In genomic region chr2:38394903-38395341, GRCh38 we compare ENCODE assay signal across 9 cellular contexts.
DNase-seq lines count a peak whose midpoint lies in the region; ATAC-seq and TF ChIP-seq lines count a peak whose summit lies in the region.
"Had no signal": no experiment of that assay in that cellular context is flagged by ENCODE, and none has a peak within 500 bp of the region (broad histone marks: within the 10 kb centered on the region; RNA-seq: fewer than 3 reads in every experiment).

No MANE protein-coding gene starts in this region.

- peaks cover 7% of the 10 kb centered on the region for H3K27me3 ChIP-seq in DND-41 (ENCODE audit: insufficient read depth, low read length, poor library complexity)

- H3K4me3 ChIP-seq in DND-41 (ENCODE audit: low read depth in 1 of 2, low read length in 2 of 2), result no peak overlapping the region

- ATAC-seq in DND-41 (ENCODE audit: insufficient read depth, low read depth) (0 out of 3 replicates have a peak, but pooled peaks have one; percentile 19), HG03280 (IDR thresholded peaks at IDR 0.05; ENCODE audit: unreplicated experiment) (peak; percentile 48), HG03045 (IDR thresholded peaks at IDR 0.05; ENCODE audit: unreplicated experiment) (no peak), GM18511 (IDR thresholded peaks at IDR 0.05; ENCODE audit: unreplicated experiment) (no peak)

- no peak overlapping the region for H2AFZ ChIP-seq in DND-41 (ENCODE audit: low read depth, low read length)

- no peak for TF ChIP-seq CTCF in DND-41 (IDR thresholded peaks at IDR 0.05; ENCODE audit: borderline replicate concordance, extremely low read depth, low read length, poor library complexity, severe bottlenecking)

- DNase-seq in DND-41 (no peak), SW480 (ENCODE audit: low spot score) (peak; percentile 96), islet precursor cell (peak; percentile 66), cortex of kidney (lab: John Stamatoyannopoulos, UW) (no peak), anterior cingulate cortex (lab: John Stamatoyannopoulos, UW) (no peak)
- DNase-seq: H9 had no signal

- no peaks in the 10 kb centered on the region for H3K9me3 ChIP-seq in DND-41 (ENCODE audit: insufficient read depth, low read length, severe bottlenecking)

- no peaks in the 10 kb centered on the region for H3K4me1 ChIP-seq in DND-41 (ENCODE audit: insufficient read depth, low read length)

- no peaks in the 10 kb centered on the region for H3K79me2 ChIP-seq in DND-41 (ENCODE audit: insufficient read depth, low read length)

- no peak overlapping the region for H3K4me2 ChIP-seq in DND-41 (ENCODE audit: insufficient read depth, low read length)

- no peak overlapping the region for H3K9ac ChIP-seq in DND-41 (ENCODE audit: low read depth, low read length)

- H3K27ac ChIP-seq in DND-41 (ENCODE audit: low read length), result no peak overlapping the region

- no peaks in the 10 kb centered on the region for H3K36me3 ChIP-seq in DND-41 (ENCODE audit: insufficient read depth, low read length)

- H4K20me1 ChIP-seq in DND-41 (ENCODE audit: insufficient read depth, low read length), result no peaks in the 10 kb centered on the region

Comparison
In these comparisons a context has a peak if more than half of its experiments do, and no peak if none do; other contexts are left out.
1. ATAC-seq: peak in DND-41 (single experiment) and HG03280 (single experiment); none in HG03045 (single experiment) and GM18511 (single experiment).
2. DNase-seq: peak in SW480 (single experiment) and islet precursor cell (single experiment); none in DND-41 (single experiment), cortex of kidney (single experiment) and anterior cingulate cortex (0 of 58).